In genomic region chr17:75048396-75048933, GRCh38 we compare ENCODE assay signal across 8 cellular contexts. TPM values are rescaled to one million over a fixed set of nuclear protein-coding genes. Genes with fewer than 3 reads are reported as not detected.
A peak's percentile ranks its signal among the peaks of the same experiment; 100 is the strongest.
DNase-seq lines count a peak whose midpoint lies in the region; ATAC-seq, FAIRE-seq and TF ChIP-seq lines count a peak whose summit lies in the region.

No MANE protein-coding gene starts in this region.

- no peak for ATAC-seq in GM18519 (IDR thresholded peaks at IDR 0.05; ENCODE audit: low FRiP score, unreplicated experiment)

- H3K4me1 ChIP-seq in PC-9 (replicated peaks; ENCODE audit: insufficient read depth) (peaks cover 22% of the 10 kb centered on the region), endodermal cell (ENCODE audit: control insufficient read depth, insufficient read depth, low read length) (no peaks in the 10 kb centered on the region)

- no peaks in the 10 kb centered on the region for H3K9me3 ChIP-seq in PC-9 (ENCODE audit: insufficient read depth, low read depth)
- no peaks in the 10 kb centered on the region for H3K9me3 ChIP-seq in endodermal cell (ENCODE audit: control insufficient read depth, low read length)

- H3K4me1 Mint-ChIP-seq in Calu3 (ENCODE audit: low read depth, unreplicated experiment) (peaks cover 24% of the 10 kb centered on the region), endodermal cell (peaks cover 29% of the 10 kb centered on the region)

- in situ Hi-C loops in KBM-7 (cut with MboI; ENCODE audit: low pct_unique_long_range_greater_than_20kb, low sequenced_read_pairs) = no loop called here

- no peak for TF ChIP-seq CTCF in Calu3 (IDR thresholded peaks at IDR 0.05; ENCODE audit: unreplicated experiment)
- TF ChIP-seq CTCF in PC-9 (conservative IDR thresholded peaks at IDR 0.05) = no peak
- TF ChIP-seq CTCF in endodermal cell (conservative IDR thresholded peaks at IDR 0.05) = no peak

- H3K79me2 ChIP-seq in PC-9 (ENCODE audit: low read depth) = peaks cover 45% of the 10 kb centered on the region

- H3K4me2 ChIP-seq in PC-9 = peak overlapping the region; percentile 94

- H3K9me3 Mint-ChIP-seq in Calu3 (ENCODE audit: low read depth, unreplicated experiment) (no peaks in the 10 kb centered on the region), endodermal cell (no peaks in the 10 kb centered on the region)

- H3K4me3 ChIP-seq in PC-9 (peak overlapping the region; percentile 84; the same call in 1 of the 2 replicates), endodermal cell (ENCODE audit: low read length) (peak overlapping the region; percentile 93)

- H3K27me3 ChIP-seq in PC-9 (ENCODE audit: insufficient read depth, low read depth) = no peaks in the 10 kb centered on the region
- no peaks in the 10 kb centered on the region for H3K27me3 ChIP-seq in endodermal cell (ENCODE audit: control insufficient read depth, insufficient read depth, low read length, poor library complexity, severe bottlenecking)

- H3K36me3 Mint-ChIP-seq in Calu3 (ENCODE audit: insufficient read depth, unreplicated experiment) (peaks cover 66% of the 10 kb centered on the region), endodermal cell (ENCODE audit: low read depth) (peaks cover 46% of the 10 kb centered on the region)

- WGBS in endodermal cell (ENCODE audit: insufficient coverage in 1 of 2, insufficient read length in 1 of 2), 2 experiments = 66 to 74% methylated on average over 4 to 5 of the region's 5 CpGs

- H3K4me3 Mint-ChIP-seq in Calu3 (ENCODE audit: low read depth, unreplicated experiment) = peak overlapping the region; percentile 99
- H3K4me3 Mint-ChIP-seq in endodermal cell = peak overlapping the region; percentile 98

- no peak for DNase-seq in Calu3
- no peak for DNase-seq in PC-9
- DNase-seq in endodermal cell = no peak
- DNase-seq in occipital lobe (lab: John Stamatoyannopoulos, UW) = peak; percentile 28
- no peak for DNase-seq in RCC 7860 (ENCODE audit: low spot score)
- DNase-seq in KBM-7 = no peak
- no peak for DNase-seq in T-helper 9 cell

- FAIRE-seq in RCC 7860 (lab: Jason Lieb, UNC) = no peak

- intact Hi-C loops in Calu3 (cut with micrococcal nuclease; ENCODE audit: unreplicated experiment) = no loop called here
- intact Hi-C loops in PC-9 (cut with micrococcal nuclease; ENCODE audit: unreplicated experiment) = loop anchor here (5.0 kb wide), 1 partner anchor 86 kb away; no protein-coding TSS in a partner anchor

- CTCF ChIA-PET in Calu3 (lab: Charles Lee) (interaction anchor here (0.6 to 1.3 kb wide), 2 partner anchors 13 to 32 kb away, joined by 3 to 7 read pairs; no protein-coding TSS in a partner anchor), PC-9 (lab: Charles Lee) (no interaction called here)

- H4K20me1 ChIP-seq in PC-9 (ENCODE audit: insufficient read depth) = peaks cover 7% of the 10 kb centered on the region; the same call in 1 of the 2 replicates

- H3K27ac Mint-ChIP-seq in Calu3 (ENCODE audit: unreplicated experiment) (no peak overlapping the region), endodermal cell (peak overlapping the region; percentile 66)

- H3K9me2 ChIP-seq in PC-9 (ENCODE audit: insufficient read depth) = no peaks in the 10 kb centered on the region

- POLR2A ChIA-PET in PC-9 (lab: Charles Lee; ENCODE audit: unreplicated experiment) = interaction anchor here (0.7 kb wide), 1 partner anchor 87 kb away, joined by 5 read pairs; no protein-coding TSS in a partner anchor

- peaks cover 8% of the 10 kb centered on the region for H3K36me3 ChIP-seq in PC-9 (ENCODE audit: low read depth)
- H3K36me3 ChIP-seq in endodermal cell (ENCODE audit: control insufficient read depth, insufficient read depth, low read length) = peaks cover 32% of the 10 kb centered on the region

- no peak overlapping the region for H2AFZ ChIP-seq in PC-9

- H3K27ac ChIP-seq in PC-9 (no peak overlapping the region), endodermal cell (ENCODE audit: low read depth, low read length) (no peak overlapping the region)

- no peak overlapping the region for H3K9ac ChIP-seq in endodermal cell (ENCODE audit: extremely low read depth, low read length, poor library complexity, severe bottlenecking)

- peaks cover 26% of the 10 kb centered on the region; the same call in 1 of the 2 replicates for H3F3A ChIP-seq in PC-9 (ENCODE audit: insufficient read depth, low read depth)

- no peaks in the 10 kb centered on the region for H3K27me3 Mint-ChIP-seq in Calu3 (ENCODE audit: unreplicated experiment)
- no peaks in the 10 kb centered on the region for H3K27me3 Mint-ChIP-seq in endodermal cell (ENCODE audit: insufficient read depth)

- BruUV-seq in Calu3 (replicated peaks; lab: Mats Ljungman, UMichigan) (no TSS peak), PC-9 (replicated peaks; lab: Mats Ljungman, UMichigan) (no TSS peak)

RNA-seq across cellular contexts. Expression of gene KCTD2, which starts 1.4 kb away (rescaled TPM):
- total RNA-seq in Calu3 (2022) (24.4 TPM in 2 replicates), PC-9 (2021) (18.4 and 18.6 TPM in 2 replicates), endodermal cell (10 to 100 TPM; 27.7 to 32.8 TPM), occipital lobe (30.4 TPM)
- 29.2 TPM for polyA plus RNA-seq in endodermal cell (2013, experiment 1 of 2)
- polyA plus RNA-seq in endodermal cell (2013, experiment 2 of 2) = 25.5 TPM

RNA-seq across cellular contexts. Expression of gene ATP5PD, which starts 1.7 kb away (rescaled TPM):
- total RNA-seq in Calu3 (2022) (288 and 289 TPM in 2 replicates), PC-9 (2021) (306 and 336 TPM in 2 replicates), endodermal cell (100 to 1,000 TPM; 244 to 295 TPM), occipital lobe (100 TPM)
- 203 TPM for polyA plus RNA-seq in endodermal cell (2013, experiment 1 of 2)
- 189 TPM for polyA plus RNA-seq in endodermal cell (2013, experiment 2 of 2)

RNA-seq across cellular contexts. Expression of gene MRPL58, which starts 36.0 kb away (rescaled TPM):
- total RNA-seq in Calu3 (2022) (49.0 and 52.7 TPM in 2 replicates), PC-9 (2021) (42.8 and 48.4 TPM in 2 replicates), endodermal cell (10 to 100 TPM; 29.7 to 30.1 TPM), occipital lobe (8.0 TPM)
- 41.9 TPM for polyA plus RNA-seq in endodermal cell (2013, experiment 1 of 2)
- polyA plus RNA-seq in endodermal cell (2013, experiment 2 of 2) = 36.4 TPM

RNA-seq across cellular contexts. Expression of gene SLC16A5, which starts 39.3 kb away (rescaled TPM):
- total RNA-seq in Calu3 (2022) (124 and 187 TPM in 2 replicates), PC-9 (2021) (70.2 and 88.5 TPM in 2 replicates), endodermal cell (10 to 100 TPM; 28.8 to 54.0 TPM), occipital lobe (1.4 TPM)
- 10.8 TPM for polyA plus RNA-seq in endodermal cell (2013, experiment 1 of 2)
- polyA plus RNA-seq in endodermal cell (2013, experiment 2 of 2) = 7.6 TPM
